In the genomic region with DNA sequence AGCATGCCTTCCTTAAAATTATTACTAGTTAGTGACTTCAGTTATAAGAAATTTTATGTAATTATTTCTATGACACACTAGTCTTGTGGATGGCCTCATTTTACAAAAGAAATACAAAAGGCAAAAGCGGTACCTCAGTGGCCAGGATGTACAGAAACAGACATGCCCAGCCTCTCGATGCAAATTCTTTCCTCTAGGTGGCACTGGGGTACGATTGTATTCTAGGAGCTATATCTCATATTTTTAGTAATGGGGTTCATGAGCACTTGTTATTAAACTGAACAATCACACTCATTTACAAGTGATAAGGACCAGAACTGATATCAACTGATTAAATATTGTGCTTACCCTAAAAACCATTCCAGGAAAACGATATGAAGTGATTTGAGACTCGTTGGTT, we compare ENCODE assay signal across 1 cellular context.
TF ChIP-seq lines count a peak whose summit lies in the region.

No MANE protein-coding gene starts in this region.

TF ChIP-seq in SK-N-SH treated with all-trans-retinoic acid at 6 μM for 48 hours, 23 proteins besides CTCF, POLR2A, EP300 and RAD21 (continued from another document):
- TF ChIP-seq, protein P1, sequence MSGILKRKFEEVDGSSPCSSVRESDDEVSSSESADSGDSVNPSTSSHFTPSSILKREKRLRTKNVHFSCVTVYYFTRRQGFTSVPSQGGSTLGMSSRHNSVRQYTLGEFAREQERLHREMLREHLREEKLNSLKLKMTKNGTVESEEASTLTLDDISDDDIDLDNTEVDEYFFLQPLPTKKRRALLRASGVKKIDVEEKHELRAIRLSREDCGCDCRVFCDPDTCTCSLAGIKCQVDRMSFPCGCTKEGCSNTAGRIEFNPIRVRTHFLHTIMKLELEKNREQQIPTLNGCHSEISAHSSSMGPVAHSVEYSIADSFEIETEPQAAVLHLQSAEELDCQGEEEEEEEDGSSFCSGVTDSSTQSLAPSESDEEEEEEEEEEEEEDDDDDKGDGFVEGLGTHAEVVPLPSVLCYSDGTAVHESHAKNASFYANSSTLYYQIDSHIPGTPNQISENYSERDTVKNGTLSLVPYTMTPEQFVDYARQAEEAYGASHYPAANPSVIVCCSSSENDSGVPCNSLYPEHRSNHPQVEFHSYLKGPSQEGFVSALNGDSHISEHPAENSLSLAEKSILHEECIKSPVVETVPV (CRISPR knock-in tag; IDR thresholded peaks at IDR 0.05) = no peak
- TF ChIP-seq, protein P2, sequence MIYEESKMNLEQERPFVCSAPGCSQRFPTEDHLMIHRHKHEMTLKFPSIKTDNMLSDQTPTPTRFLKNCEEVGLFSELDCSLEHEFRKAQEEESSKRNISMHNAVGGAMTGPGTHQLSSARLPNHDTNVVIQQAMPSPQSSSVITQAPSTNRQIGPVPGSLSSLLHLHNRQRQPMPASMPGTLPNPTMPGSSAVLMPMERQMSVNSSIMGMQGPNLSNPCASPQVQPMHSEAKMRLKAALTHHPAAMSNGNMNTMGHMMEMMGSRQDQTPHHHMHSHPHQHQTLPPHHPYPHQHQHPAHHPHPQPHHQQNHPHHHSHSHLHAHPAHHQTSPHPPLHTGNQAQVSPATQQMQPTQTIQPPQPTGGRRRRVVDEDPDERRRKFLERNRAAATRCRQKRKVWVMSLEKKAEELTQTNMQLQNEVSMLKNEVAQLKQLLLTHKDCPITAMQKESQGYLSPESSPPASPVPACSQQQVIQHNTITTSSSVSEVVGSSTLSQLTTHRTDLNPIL (CRISPR knock-in tag; IDR thresholded peaks at IDR 0.05; ENCODE audit: low read depth) = no peak
